ENCODE assay signal across 14 cellular contexts in the genomic region with DNA sequence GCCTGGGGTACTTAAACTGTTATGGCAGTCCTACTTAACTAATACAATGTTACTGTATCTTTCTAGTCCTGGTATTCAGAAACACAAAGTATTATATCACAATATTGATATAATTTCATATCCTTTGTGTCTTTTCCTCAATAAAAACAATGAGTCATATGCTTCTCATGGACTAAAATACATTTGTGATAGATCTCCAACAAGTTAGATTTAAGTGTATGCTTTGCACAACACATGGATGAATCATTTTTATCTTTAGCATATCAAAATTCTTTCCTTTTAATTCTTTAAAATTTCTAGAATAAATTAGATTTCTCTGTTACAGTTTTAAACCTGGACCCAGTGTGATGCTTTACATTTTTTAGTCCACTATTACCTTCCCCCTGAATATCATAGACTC.
A peak's percentile ranks its signal among the peaks of the same experiment; 100 is the strongest.
DNase-seq lines count a peak whose midpoint lies in the region; TF ChIP-seq lines count a peak whose summit lies in the region.
"Had no signal": no experiment of that assay in that cellular context is flagged by ENCODE, and none has a peak within 500 bp of the region (broad histone marks: within the 10 kb centered on the region; RNA-seq: fewer than 3 reads in every experiment).

No MANE protein-coding gene starts in this region.

- H4K20me1 ChIP-seq in mammary epithelial cell (ENCODE audit: insufficient read depth, low read length) (no peaks in the 10 kb centered on the region), SK-N-SH (ENCODE audit: insufficient read depth) (no peaks in the 10 kb centered on the region)
- H4K20me1 ChIP-seq: BLaER1 treated with 17β-estradiol and CSF1 and Interleukin-3, amounts not matched to agents 10 nM and 100 nM had no signal

- H3K36me3 ChIP-seq in mammary epithelial cell (ENCODE audit: insufficient read depth, low read length) = no peaks in the 10 kb centered on the region
- H3K36me3 ChIP-seq in SK-N-SH (replicated peaks in 1 of 2; ENCODE audit: control insufficient read depth in 1 of 2, insufficient read depth in 2 of 2, low read length in 1 of 2) = no peaks in the 10 kb centered on the region
- H3K36me3 ChIP-seq: BLaER1 treated with 17β-estradiol and CSF1 and Interleukin-3, amounts not matched to agents 10 nM and 100 nM had no signal

- dilution Hi-C loops in mammary epithelial cell (cut with HindIII; ENCODE audit: low sequenced_read_pairs) = no loop called here

- H3K9ac ChIP-seq in mammary epithelial cell (ENCODE audit: insufficient read depth, low read length) = no peak overlapping the region
- H3K9ac ChIP-seq in SK-N-SH = no peak overlapping the region
- H3K9ac ChIP-seq: BLaER1 treated with 17β-estradiol and CSF1 and Interleukin-3, amounts not matched to agents 10 nM and 100 nM had no signal

- H3K4me2 ChIP-seq in mammary epithelial cell (ENCODE audit: insufficient read depth, low read depth, low read length) = no peak overlapping the region
- H3K4me2 ChIP-seq in SK-N-SH = peak overlapping the region; percentile 51; the same call in 1 of the 2 replicates
- H3K4me2 ChIP-seq: BLaER1 treated with 17β-estradiol and CSF1 and Interleukin-3, amounts not matched to agents 10 nM and 100 nM had no signal

- DNase-seq in MCF 10A (ENCODE audit: unreplicated experiment) = peak; percentile 17
- DNase-seq in mammary epithelial cell = no peak
- DNase-seq in SK-N-SH = no peak
- peak; percentile 1 for DNase-seq in dermis blood vessel endothelial cell
- no peak for DNase-seq in GOT3 (lab: John Stamatoyannopoulos, UW)
- no peak for DNase-seq in GF-D8 (lab: John Stamatoyannopoulos, UW)
- DNase-seq in NCI-H187 treated with DMSO at 0.1 percent for 48 hours (lab: John Stamatoyannopoulos, UW) = no peak
- no peak for DNase-seq in kidney tubule cell (ENCODE audit: low spot score)
- DNase-seq: ACHN; CD4-positive, CD25-positive, alpha-beta regulatory T cell; DMS79; H7 had no signal

- H3K27ac Mint-ChIP-seq in MCF 10A (ENCODE audit: low read depth, unreplicated experiment) = no peak overlapping the region
- H3K27ac Mint-ChIP-seq: CD4-positive, CD25-positive, alpha-beta regulatory T cell; IgD-negative memory B cell had no signal

- peaks cover 14% of the 10 kb centered on the region for H3F3A ChIP-seq in SK-N-SH (replicated peaks; ENCODE audit: insufficient read depth)

- H3K27me3 ChIP-seq in mammary epithelial cell (ENCODE audit: insufficient read depth, low read length) (no peaks in the 10 kb centered on the region), SK-N-SH (ENCODE audit: insufficient read depth) (no peaks in the 10 kb centered on the region)
- H3K27me3 ChIP-seq: BLaER1 treated with 17β-estradiol and CSF1 and Interleukin-3, amounts not matched to agents 10 nM and 100 nM had no signal

- H3K27ac ChIP-seq in mammary epithelial cell (ENCODE audit: insufficient read depth, low read depth, low read length) (no peak overlapping the region), SK-N-SH (ENCODE audit: low read depth in 2 of 2, low read length in 1 of 2) (peak overlapping the region in 1 of 2 experiments; percentile 76; a peak in 2 of 4 replicates)
- H3K27ac ChIP-seq: BLaER1 treated with 17β-estradiol and CSF1 and Interleukin-3, amounts not matched to agents 10 nM and 100 nM had no signal

- in situ Hi-C loops in mammary epithelial cell (cut with MboI; ENCODE audit: low sequenced_read_pairs in 2 of 2) = no loop called here

- no peaks in the 10 kb centered on the region for H3K36me3 Mint-ChIP-seq in MCF 10A (ENCODE audit: insufficient read depth, unreplicated experiment)
- H3K36me3 Mint-ChIP-seq: CD4-positive, CD25-positive, alpha-beta regulatory T cell; IgD-negative memory B cell had no signal

- H3K4me3 Mint-ChIP-seq in MCF 10A (ENCODE audit: unreplicated experiment) = no peak overlapping the region
- H3K4me3 Mint-ChIP-seq: CD4-positive, CD25-positive, alpha-beta regulatory T cell; IgD-negative memory B cell had no signal

- no peaks in the 10 kb centered on the region for H3K9me2 ChIP-seq in SK-N-SH

- BruUV-seq in MCF 10A (replicated peaks; lab: Mats Ljungman, UMichigan) (no TSS peak), mammary epithelial cell (replicated peaks; lab: Mats Ljungman, UMichigan) (no TSS peak)

- CTCF ChIA-PET in MCF 10A (lab: Yijun Ruan, JAX) (no interaction called here), mammary epithelial cell (lab: Charles Lee; ENCODE audit: low non-redundant PET) (no interaction called here), SK-N-SH (lab: Yijun Ruan, JAX) (no interaction called here)

- H3K4me1 ChIP-seq in mammary epithelial cell (ENCODE audit: insufficient read depth, low read length) (no peaks in the 10 kb centered on the region), SK-N-SH (ENCODE audit: control insufficient read depth in 1 of 2, insufficient read depth in 2 of 2, low read depth in 1 of 2, low read length in 1 of 2) (no peaks in the 10 kb centered on the region; a peak in 1 of 4 replicates)
- H3K4me1 ChIP-seq: BLaER1 treated with 17β-estradiol and CSF1 and Interleukin-3, amounts not matched to agents 10 nM and 100 nM had no signal

- peaks cover 7% of the 10 kb centered on the region for H3K4me1 Mint-ChIP-seq in MCF 10A (ENCODE audit: insufficient read depth, unreplicated experiment)
- H3K4me1 Mint-ChIP-seq: CD4-positive, CD25-positive, alpha-beta regulatory T cell; IgD-negative memory B cell had no signal

- no peak for TF ChIP-seq CTCF in MCF 10A (IDR thresholded peaks at IDR 0.05; ENCODE audit: unreplicated experiment)
- no peak for TF ChIP-seq CTCF in mammary epithelial cell (conservative IDR thresholded peaks at IDR 0.05 in 1 of 2, IDR thresholded peaks at IDR 0.05 in 1 of 2; ENCODE audit: extremely low read depth in 1 of 2, insufficient read depth in 1 of 2, low read depth in 1 of 2, low read length in 2 of 2)
- TF ChIP-seq CTCF in SK-N-SH (IDR thresholded peaks at IDR 0.05) = no peak

- no peak for TF ChIP-seq RAD21 in SK-N-SH (IDR thresholded peaks at IDR 0.05; ENCODE audit: low read length)

- TF ChIP-seq EP300 in SK-N-SH (IDR thresholded peaks at IDR 0.05; ENCODE audit: borderline replicate concordance in 1 of 2, low read depth in 1 of 2, low read length in 1 of 2) = no peak

- POLR2A ChIA-PET in MCF 10A (lab: Yijun Ruan, JAX) (no interaction called here), SK-N-SH (lab: Yijun Ruan, JAX) (no interaction called here)

- no peaks in the 10 kb centered on the region for H3K9me3 ChIP-seq in mammary epithelial cell (replicated peaks; ENCODE audit: insufficient read depth, low read length)
- H3K9me3 ChIP-seq in SK-N-SH = no peaks in the 10 kb centered on the region
- H3K9me3 ChIP-seq: BLaER1 treated with 17β-estradiol and CSF1 and Interleukin-3, amounts not matched to agents 10 nM and 100 nM had no signal

- H3K4me3 ChIP-seq in mammary epithelial cell (replicated peaks in 1 of 3; ENCODE audit: insufficient read depth in 1 of 3, low read depth in 2 of 3, low read length in 3 of 3) (no peak overlapping the region), SK-N-SH (ENCODE audit: low read depth in 2 of 2, low read length in 1 of 2) (no peak overlapping the region)
- H3K4me3 ChIP-seq: BLaER1 treated with 17β-estradiol and CSF1 and Interleukin-3, amounts not matched to agents 10 nM and 100 nM had no signal

- H3K27me3 Mint-ChIP-seq in MCF 10A (ENCODE audit: insufficient read depth, unreplicated experiment) = no peaks in the 10 kb centered on the region
- H3K27me3 Mint-ChIP-seq: CD4-positive, CD25-positive, alpha-beta regulatory T cell; IgD-negative memory B cell had no signal

- intact Hi-C loops in MCF 10A (cut with micrococcal nuclease) (no loop called here), mammary epithelial cell (cut with micrococcal nuclease) (no loop called here)

- H2AFZ ChIP-seq in mammary epithelial cell (ENCODE audit: low read depth, low read length) (no peak overlapping the region), SK-N-SH (ENCODE audit: low read depth) (no peak overlapping the region)

- H3K79me2 ChIP-seq in mammary epithelial cell (ENCODE audit: insufficient read depth, low read length) = no peaks in the 10 kb centered on the region
- no peaks in the 10 kb centered on the region for H3K79me2 ChIP-seq in SK-N-SH (ENCODE audit: insufficient read depth)

- no peaks in the 10 kb centered on the region for H3K9me3 Mint-ChIP-seq in MCF 10A (ENCODE audit: unreplicated experiment)

TF ChIP-seq in SK-N-SH, 30 proteins besides CTCF, POLR2A, EP300 and RAD21:
- TF ChIP-seq JUND (IDR thresholded peaks at IDR 0.05) (peak; percentile 28; the same call in 1 of the 2 replicates), TEAD4 (IDR thresholded peaks at IDR 0.05; ENCODE audit: borderline replicate concordance, insufficient read depth) (0 out of 2 replicates have a peak, but pooled peaks have one; percentile 12), TCF12 (IDR thresholded peaks at IDR 0.05) (0 out of 2 replicates have a peak, but pooled peaks have one; percentile 4), TAF1 (IDR thresholded peaks at IDR 0.05; ENCODE audit: borderline replicate concordance, low read depth, low read length) (no peak), FOSL2 (IDR thresholded peaks at IDR 0.05; ENCODE audit: borderline replicate concordance, low read depth) (peak; percentile 15; the same call in 1 of the 2 replicates), EZH2phosphoT487 (IDR thresholded peaks at IDR 0.05; ENCODE audit: borderline replicate concordance, low read depth) (no peak)

Comparison
In these comparisons a context has a peak if more than half of its experiments do, and no peak if none do; other contexts are left out.
1. DNase-seq: peak in MCF 10A (single experiment) and dermis blood vessel endothelial cell (single experiment); none in mammary epithelial cell (single experiment), SK-N-SH (single experiment), GOT3 (single experiment), GF-D8 (single experiment), NCI-H187 treated with DMSO at 0.1 percent for 48 hours (single experiment) and kidney tubule cell (single experiment).